ENCODE assay signal across 12 cellular contexts in the genomic region with DNA sequence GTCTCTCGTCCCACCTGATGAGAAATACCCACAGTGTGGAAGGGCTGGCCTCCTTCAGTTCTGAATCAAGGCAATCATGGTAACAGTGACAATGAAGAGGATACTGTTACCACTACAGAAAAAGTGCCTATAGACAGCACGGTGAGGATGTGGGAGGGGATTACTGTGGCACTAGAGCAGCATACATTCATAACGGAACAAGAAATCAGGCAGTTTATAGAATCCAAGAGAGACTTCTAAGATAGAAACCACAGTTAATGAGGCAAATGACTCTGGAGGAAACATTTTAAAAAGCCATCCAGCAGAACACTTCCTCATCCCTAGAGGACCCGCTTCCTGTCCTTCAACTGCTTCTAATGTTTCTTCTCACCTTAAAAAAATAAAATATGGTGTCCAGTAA. TPM values are rescaled to one million over a fixed set of nuclear protein-coding genes. Genes with fewer than 3 reads are reported as not detected.
DNase-seq lines count a peak whose midpoint lies in the region; ATAC-seq and TF ChIP-seq lines count a peak whose summit lies in the region.
"Had no signal": no experiment of that assay in that cellular context is flagged by ENCODE, and none has a peak within 500 bp of the region (broad histone marks: within the 10 kb centered on the region; RNA-seq: fewer than 3 reads in every experiment).

No MANE protein-coding gene starts in this region.

- peaks cover 0 to under 1% of the 10 kb centered on the region in 2 donors for H3K36me3 ChIP-seq in vagina
- H3K36me3 ChIP-seq: thyroid gland had no signal

- H3K27ac ChIP-seq in vagina = no peak overlapping the region
- H3K27ac ChIP-seq: thyroid gland had no signal

- no peaks in the 10 kb centered on the region for H3K27me3 Mint-ChIP-seq in T-helper 17 cell

- no peaks in the 10 kb centered on the region for H3K9me3 ChIP-seq in T-helper 17 cell (ENCODE audit: control insufficient read depth, low read length, poor library complexity, severe bottlenecking)
- H3K9me3 ChIP-seq in vagina = no peaks in the 10 kb centered on the region
- H3K9me3 ChIP-seq: thyroid gland had no signal

- ATAC-seq in HG02884 (IDR thresholded peaks at IDR 0.05; ENCODE audit: unreplicated experiment) = peak; percentile 61
- ATAC-seq in T-helper 17 cell = no peak
- ATAC-seq in stimulated activated naive CD8-positive, alpha-beta T cell treated with anti-CD3 and anti-CD28 coated beads, Interleukin-15, Interleukin-2, amounts not matched to agents 100 U/mL and 50 U/mL, for 24 hours = peak; percentile 49

- DNase-seq in stimulated activated CD4-positive, alpha-beta T cell treated with anti-CD3 and anti-CD28 coated beads, Interleukin-15, amount 100 ng/mL, for 24 hours = peak; percentile 43
- DNase-seq in stimulated activated CD4-positive, alpha-beta T cell treated with anti-CD3 and anti-CD28 coated beads, Interleukin-12 subunit alpha, Interleukin-12 subunit beta, amount 100 ng/mL, for 4 hours = no peak
- DNase-seq in T-helper 17 cell = no peak
- no peak for DNase-seq in stimulated activated naive CD8-positive, alpha-beta T cell treated with anti-CD3 and anti-CD28 coated beads, Interleukin-15, Interleukin-2, amounts not matched to agents 100 U/mL and 50 U/mL, for 24 hours
- DNase-seq in vagina (ENCODE audit: extremely low spot score in 2 of 2) = no peak
- no peak for DNase-seq in iPS-NIHi7 (ENCODE audit: extremely low spot score)
- no peak for DNase-seq in NCI-H1092 treated with DMSO at 0.1 percent for 48 hours (lab: John Stamatoyannopoulos, UW)
- DNase-seq: dermis blood vessel endothelial cell, NCI-H187, thyroid gland had no signal

- intact Hi-C loops in vagina (cut with DNase I) = loop anchor here (5.0 kb wide), 1 partner anchor 33 kb away; the partner anchor contains the start of gene TGFB1I1

- no peak for TF ChIP-seq POLR2A in vagina (IDR thresholded peaks at IDR 0.05)

- H3K4me1 ChIP-seq in vagina = peaks cover 38% of the 10 kb centered on the region

- no peak overlapping the region for H3K4me3 Mint-ChIP-seq in T-helper 17 cell

- TF ChIP-seq CTCF in vagina (IDR thresholded peaks at IDR 0.05) = no peak

- no peak overlapping the region for H3K4me3 ChIP-seq in vagina
- H3K4me3 ChIP-seq: thyroid gland had no signal

- H3K4me1 Mint-ChIP-seq in T-helper 17 cell = peaks cover 28% of the 10 kb centered on the region

- H3K27me3 ChIP-seq in vagina = no peaks in the 10 kb centered on the region
- H3K27me3 ChIP-seq: thyroid gland had no signal

- H3K27ac Mint-ChIP-seq in T-helper 17 cell = peak overlapping the region; percentile 75

- H3K36me3 Mint-ChIP-seq in T-helper 17 cell (ENCODE audit: low read depth) = peaks cover 4% of the 10 kb centered on the region

RNA-seq across cellular contexts. Expression of gene RUSF1, which starts 2.7 kb away (rescaled TPM):
- total RNA-seq in T-helper 17 cell = 10 to 100 TPM; 56.7 to 60.7 TPM
- 64.6 TPM for total RNA-seq in vagina

RNA-seq across cellular contexts. Expression of gene AHSP, which starts 22.2 kb away (rescaled TPM):
- total RNA-seq in T-helper 17 cell = not detected
- total RNA-seq in vagina = not detected
- total RNA-seq: activated CD8-positive, alpha-beta memory T cell treated with anti-CD3 and anti-CD28 coated beads for 36 hours; dermis blood vessel endothelial cell; thyroid gland had no signal

RNA-seq across cellular contexts. Expression of gene SLC5A2, which starts 22.6 kb away (rescaled TPM):
- total RNA-seq in T-helper 17 cell = 1 to 10 TPM; 1.3 to 2.8 TPM
- not detected for total RNA-seq in vagina
- total RNA-seq: activated CD8-positive, alpha-beta memory T cell treated with anti-CD3 and anti-CD28 coated beads for 36 hours; dermis blood vessel endothelial cell had no signal

RNA-seq across cellular contexts. Expression of gene TGFB1I1, which starts 33.5 kb away (rescaled TPM):
- total RNA-seq in T-helper 17 cell (1 to 10 TPM in 1 of 2 donors, under 1 TPM in 1; 0.35 to 5.6 TPM), vagina (114 TPM)

RNA-seq across cellular contexts. Expression of gene ARMC5, which starts 46.2 kb away (rescaled TPM):
- total RNA-seq in T-helper 17 cell (10 to 100 TPM; 15.8 to 21.9 TPM), vagina (11.3 TPM)
